ENCODE assay signal across 18 cellular contexts in genomic region chr19:34044011-34044410, GRCh38.
DNase-seq lines count a peak whose midpoint lies in the region; ATAC-seq and TF ChIP-seq lines count a peak whose summit lies in the region.
"Had no signal": no experiment of that assay in that cellular context is flagged by ENCODE, and none has a peak within 500 bp of the region (broad histone marks: within the 10 kb centered on the region; RNA-seq: fewer than 3 reads in every experiment).

No MANE protein-coding gene starts in this region.

- no peak overlapping the region for H3K9ac ChIP-seq in NT2/D1 (ENCODE audit: insufficient read length, low read depth)

- peak overlapping the region; percentile 56 for H3K27ac Mint-ChIP-seq in Caco-2 (ENCODE audit: unreplicated experiment)
- H3K27ac Mint-ChIP-seq in type B pancreatic cell, result peak overlapping the region; percentile 14
- no peak overlapping the region for H3K27ac Mint-ChIP-seq in effector memory CD8-positive, alpha-beta T cell
- H3K27ac Mint-ChIP-seq: CD4-positive, alpha-beta memory T cell; HFFc6 had no signal

- H3K36me3 Mint-ChIP-seq in Caco-2 (ENCODE audit: insufficient read depth, unreplicated experiment) (peaks cover 4% of the 10 kb centered on the region), type B pancreatic cell (peaks cover 4% of the 10 kb centered on the region)
- H3K36me3 Mint-ChIP-seq in effector memory CD8-positive, alpha-beta T cell (ENCODE audit: insufficient read depth), result no peaks in the 10 kb centered on the region
- H3K36me3 Mint-ChIP-seq: CD4-positive, alpha-beta memory T cell had no signal

- H3K36me3 ChIP-seq in Caco-2 (ENCODE audit: control insufficient read depth, insufficient read depth, low read length) (no peaks in the 10 kb centered on the region), NT2/D1 (ENCODE audit: insufficient read depth, insufficient read length, low read length) (no peaks in the 10 kb centered on the region)
- H3K36me3 ChIP-seq: HAP-1 had no signal

- H3K4me1 Mint-ChIP-seq in Caco-2 (ENCODE audit: low read depth, unreplicated experiment) (peaks cover 24% of the 10 kb centered on the region), type B pancreatic cell (ENCODE audit: unreplicated experiment) (no peaks in the 10 kb centered on the region)
- H3K4me1 Mint-ChIP-seq in effector memory CD8-positive, alpha-beta T cell (ENCODE audit: low read depth in 2 of 2), result no peaks in the 10 kb centered on the region

- H3K27me3 Mint-ChIP-seq in Caco-2 (ENCODE audit: insufficient read depth, unreplicated experiment) (no peaks in the 10 kb centered on the region), type B pancreatic cell (peaks cover 8% of the 10 kb centered on the region)
- H3K27me3 Mint-ChIP-seq in effector memory CD8-positive, alpha-beta T cell, result peaks cover 32 to 50% of the 10 kb centered on the region in 2 donors

- H3K4me3 ChIP-seq in Caco-2 (ENCODE audit: low read depth, low read length), result no peak overlapping the region
- H3K4me3 ChIP-seq in NT2/D1 (ENCODE audit: insufficient read length, low read depth), result no peak overlapping the region
- H3K4me3 ChIP-seq: GM12878, HAP-1 had no signal

- H3K4me1 ChIP-seq in Caco-2 (peaks cover 16% of the 10 kb centered on the region), NT2/D1 (ENCODE audit: insufficient read depth, insufficient read length) (no peaks in the 10 kb centered on the region)

- ATAC-seq in GM18502 (IDR thresholded peaks at IDR 0.05; ENCODE audit: poor library complexity, unreplicated experiment) (no peak), Right ventricle myocardium inferior (no peak)
- ATAC-seq in effector memory CD8-positive, alpha-beta T cell (replicated peaks), result no peak
- ATAC-seq: GM12878 had no signal

- H3K9me3 Mint-ChIP-seq in Caco-2 (ENCODE audit: unreplicated experiment) (peaks cover 18% of the 10 kb centered on the region), type B pancreatic cell (peaks cover 6% of the 10 kb centered on the region)
- no peaks in the 10 kb centered on the region for H3K9me3 Mint-ChIP-seq in effector memory CD8-positive, alpha-beta T cell
- H3K9me3 Mint-ChIP-seq: HFFc6 had no signal

- BruUV-seq in Caco-2 (replicated peaks; lab: Mats Ljungman, UMichigan), result no TSS peak

- TF ChIP-seq CTCF in Caco-2 (IDR thresholded peaks at IDR 0.05; ENCODE audit: insufficient read depth in 1 of 2, low read depth in 1 of 2, low read length in 1 of 2, severe bottlenecking in 1 of 2, unreplicated experiment in 1 of 2), result no peak
- TF ChIP-seq CTCF in type B pancreatic cell (conservative IDR thresholded peaks at IDR 0.05), result no peak

- H3K9me3 ChIP-seq in Caco-2, result no peaks in the 10 kb centered on the region; the same call in 1 of the 2 replicates
- H3K9me3 ChIP-seq in NT2/D1 (ENCODE audit: insufficient read depth, low read length), result peaks cover 16% of the 10 kb centered on the region; the same call in 1 of the 2 replicates
- H3K9me3 ChIP-seq: HAP-1 had no signal

- H3K27me3 ChIP-seq in Caco-2 (replicated peaks; ENCODE audit: control insufficient read depth, insufficient read depth, low read length) (no peaks in the 10 kb centered on the region), NT2/D1 (ENCODE audit: insufficient read depth, insufficient read length) (no peaks in the 10 kb centered on the region)

- H3K4me3 Mint-ChIP-seq in Caco-2 (ENCODE audit: unreplicated experiment) (peak overlapping the region; percentile 9), type B pancreatic cell (no peak overlapping the region)
- no peak overlapping the region for H3K4me3 Mint-ChIP-seq in effector memory CD8-positive, alpha-beta T cell
- H3K4me3 Mint-ChIP-seq: CD4-positive, alpha-beta memory T cell; HFFc6 had no signal

- intact Hi-C loops in Caco-2 (cut with micrococcal nuclease; ENCODE audit: unreplicated experiment), result loop anchor here (1.0 kb wide), 1 partner anchor 26 kb away; no protein-coding TSS in a partner anchor
- intact Hi-C loops in Right ventricle myocardium inferior (cut with DNase I), result loop anchor here (5.0 kb wide), 2 partner anchors 53 to 98 kb away; no protein-coding TSS in a partner anchor

- POLR2A ChIA-PET in Caco-2 (lab: Charles Lee), result no interaction called here

- peak; percentile 76 to 79 for DNase-seq in Caco-2
- peak; percentile 16 for DNase-seq in NT2/D1 (ENCODE audit: low read depth, low spot score)
- peak; percentile 63 for DNase-seq in left kidney (ENCODE audit: low read depth, low spot score)
- DNase-seq in type B pancreatic cell (ENCODE audit: extremely low spot score, unreplicated experiment), result no peak
- no peak for DNase-seq in Right ventricle myocardium inferior (ENCODE audit: missing footprints)
- no peak for DNase-seq in effector memory CD8-positive, alpha-beta T cell
- DNase-seq: 8988T; C1 segment of cervical spinal cord; CD4-positive, alpha-beta memory T cell; COR-L47; DMS153; DND-41; GDM1; GOT3; HFFc6 had no signal

- CTCF ChIA-PET in Caco-2 (lab: Charles Lee), result interaction anchor here (1.3 kb wide), 1 partner anchor 45 kb away, joined by 4 read pairs; no protein-coding TSS in a partner anchor

Comparison
In these comparisons a context has a peak if more than half of its experiments do, and no peak if none do; other contexts are left out.
1. DNase-seq: peak in Caco-2 (2 of 2), NT2/D1 (single experiment) and left kidney (single experiment); none in type B pancreatic cell (single experiment), Right ventricle myocardium inferior (single experiment) and effector memory CD8-positive, alpha-beta T cell (0 of 3).
2. H3K27ac Mint-ChIP-seq: peak in Caco-2 (single experiment) and type B pancreatic cell (single experiment); none in effector memory CD8-positive, alpha-beta T cell (0 of 2).